ENCODE assay signal across 37 cellular contexts in the genomic region with DNA sequence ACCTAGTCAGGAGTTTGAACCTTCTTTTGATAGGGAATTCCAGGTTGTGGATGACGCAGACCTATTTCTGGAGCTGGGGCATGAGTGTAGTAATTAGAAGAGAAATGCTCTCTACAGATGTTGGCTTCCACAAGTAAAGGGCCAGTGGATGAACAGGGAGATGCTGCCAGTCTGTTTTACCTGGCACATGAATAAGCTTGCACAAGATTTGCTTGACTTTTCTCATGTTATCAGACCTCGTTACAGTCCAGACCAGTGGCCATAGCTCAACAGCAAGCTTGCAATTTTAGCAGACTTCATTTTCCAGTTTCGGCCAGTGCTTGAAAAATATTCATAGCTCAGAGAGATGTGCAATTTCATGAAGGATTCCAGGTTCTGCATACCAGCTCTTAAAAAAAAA. TPM values are rescaled to one million over a fixed set of nuclear protein-coding genes. Genes with fewer than 3 reads are reported as not detected.
"Had no signal": no experiment of that assay in that cellular context is flagged by ENCODE, and none has a peak within 500 bp of the region (broad histone marks: within the 10 kb centered on the region; RNA-seq: fewer than 3 reads in every experiment).

No MANE protein-coding gene starts in this region.

- H3K27me3 ChIP-seq: body of pancreas, brain microvascular endothelial cell had no signal

- H3K27ac ChIP-seq: adrenal gland, body of pancreas, brain microvascular endothelial cell, breast epithelium, VCaP had no signal

- FAIRE-seq: TTC549 had no signal

- H3K9me3 ChIP-seq: adrenal gland, body of pancreas, breast epithelium had no signal

- H3K36me3 ChIP-seq: adrenal gland, brain microvascular endothelial cell, breast epithelium had no signal

- H3K4me1 ChIP-seq: adrenal gland, body of pancreas, breast epithelium had no signal

- H3K4me3 ChIP-seq: adrenal gland, body of pancreas, breast epithelium had no signal

- DNase-seq: activated B cell treated with CpG ODN at 0.5 μM for 24 hours; activated CD4-positive, alpha-beta memory T cell treated with anti-CD3 and anti-CD28 coated beads for 36 hours; activated CD4-positive, alpha-beta T cell treated with anti-CD3 and anti-CD28 coated beads for 4 hours; activated CD4-positive, alpha-beta T cell treated with anti-CD3 and anti-CD28 coated beads, Interleukin-2, amount 10 ng/mL, durations not matched to agents 24 days and 14 days; activated CD4-positive, alpha-beta T cell treated with anti-CD3 and anti-CD28 coated beads, Interleukin-2, amount 50 U/mL, for 1 hour; activated CD4-positive, alpha-beta T cell treated with anti-CD3 and anti-CD28 coated beads, Interleukin-2, amount 50 U/mL, for 4 hours; activated CD4-positive, CD25-positive, alpha-beta regulatory T cell treated with anti-CD3 and anti-CD28 coated beads, Interleukin-2, amount 50 U/mL, for 72 hours; activated CD8-positive, alpha-beta memory T cell treated with anti-CD3 and anti-CD28 coated beads, Interleukin-2, amount 50 U/mL, for 4 hours; activated CD8-positive, alpha-beta T cell treated with anti-CD3 and anti-CD28 coated beads for 36 hours; activated effector memory CD4-positive, alpha-beta T cell treated with anti-CD3 and anti-CD28 coated beads, Interleukin-2, amount 50 U/mL, for 16 hours; activated gamma-delta T cell treated with Interleukin-2 at 50 U/mL for 16 hours; activated naive CD4-positive, alpha-beta T cell; activated naive CD4-positive, alpha-beta T cell treated with anti-CD3 and anti-CD28 coated beads for 36 hours; activated naive CD4-positive, alpha-beta T cell treated with anti-CD3 and anti-CD28 coated beads, Interleukin-2, amount 50 U/mL, for 16 hours; activated naive CD8-positive, alpha-beta T cell treated with anti-CD3 and anti-CD28 coated beads for 36 hours; activated T-cell treated with anti-CD3 and anti-CD28 coated beads for 4 hours; activated T-cell treated with anti-CD3 and anti-CD28 coated beads, Interleukin-2, amount 50 U/mL, for 1 hour; activated T-cell treated with anti-CD3 and anti-CD28 coated beads, Interleukin-2, amount 50 U/mL, for 4 hours; activated T-cell treated with anti-CD3 and anti-CD28 coated beads, Interleukin-2, amount 50 U/mL, for 72 hours; adrenal gland; amniotic stem cell; aorta; body of pancreas; brain microvascular endothelial cell; central memory CD4-positive, alpha-beta T cell; T-helper 1 cell; T-helper 2 cell; T-helper 9 cell had no signal

- ATAC-seq: activated CD8-positive, alpha-beta T cell treated with anti-CD3 and anti-CD28 coated beads for 36 hours; activated naive CD4-positive, alpha-beta T cell treated with anti-CD3 and anti-CD28 coated beads, Interleukin-2, amount 50 U/mL, for 72 hours; activated T-cell treated with anti-CD3 and anti-CD28 coated beads, Interleukin-2, amount 50 U/mL, for 4 hours; activated T-cell treated with anti-CD3 and anti-CD28 coated beads, Interleukin-2, amount 50 U/mL, for 72 hours; activated T-helper 17 cell treated with anti-CD3 and anti-CD28 coated beads, Interleukin-2, amount 50 U/mL, for 72 hours; body of pancreas had no signal

RNA-seq across cellular contexts. Expression of gene SPANXB1, which starts 26.9 kb away (rescaled TPM):
- total RNA-seq: activated B cell treated with CpG ODN at 0.5 μM for 24 hours; activated CD4-positive, alpha-beta memory T cell treated with anti-CD3 and anti-CD28 coated beads for 36 hours; activated CD4-positive, alpha-beta T cell treated with anti-CD3 and anti-CD28 coated beads, Interleukin-2, amount 10 ng/mL, durations not matched to agents 24 days and 14 days; activated CD8-positive, alpha-beta memory T cell treated with anti-CD3 and anti-CD28 coated beads for 36 hours; activated CD8-positive, alpha-beta T cell treated with anti-CD3 and anti-CD28 coated beads for 36 hours; activated naive CD4-positive, alpha-beta T cell treated with anti-CD3 and anti-CD28 coated beads for 36 hours; activated naive CD4-positive, alpha-beta T cell treated with anti-CD3 and anti-CD28 coated beads, Interleukin-2, amount 50 U/mL, for 72 hours; activated naive CD8-positive, alpha-beta T cell treated with anti-CD3 and anti-CD28 coated beads for 36 hours; activated T-cell treated with anti-CD3 and anti-CD28 coated beads, Interleukin-2, amount 50 U/mL, for 4 hours; activated T-cell treated with anti-CD3 and anti-CD28 coated beads, Interleukin-2, amount 50 U/mL, for 72 hours; activated T-helper 1 cell treated with anti-CD3 and anti-CD28 coated beads, Interleukin-12 subunit alpha, Interleukin-12 subunit beta, Interleukin-2, Interleukin-4 antibody, amounts not matched to agents 30 ng/mL and 10 ng/mL and 1 ng/mL, durations not matched to agents 14 hours and 24 hours and 36 hours; activated T-helper 17 cell treated with anti-CD3 and anti-CD28 coated beads, Interleukin-2, amount 50 U/mL, for 72 hours; adrenal gland; aorta; astrocyte; body of pancreas; breast epithelium; cardiac septum had no signal
- polyA plus RNA-seq: adrenal gland, aorta had no signal
